ENCODE assay signal across 11 cellular contexts in genomic region chr7:78080811-78081210, GRCh38.
"Had no signal": no experiment of that assay in that cellular context is flagged by ENCODE, and none has a peak within 500 bp of the region (broad histone marks: within the 10 kb centered on the region; RNA-seq: fewer than 3 reads in every experiment).

No MANE protein-coding gene starts in this region.

- H3K27me3 ChIP-seq: stomach, uterus had no signal

- H3K4me3 ChIP-seq: stomach, uterus had no signal

- H3K4me1 ChIP-seq: stomach, uterus had no signal

- H3K36me3 ChIP-seq: stomach, uterus had no signal

- ATAC-seq: left lobe of liver had no signal

- DNase-seq: activated B cell treated with CpG ODN at 0.5 μM for 24 hours; activated CD4-positive, alpha-beta T cell treated with anti-CD3 and anti-CD28 coated beads, Interleukin-2, amount 10 ng/mL, durations not matched to agents 24 days and 14 days; activated naive CD4-positive, alpha-beta T cell; dermis blood vessel endothelial cell; endodermal cell; mammary epithelial cell; stimulated activated CD4-positive, alpha-beta T cell treated with anti-CD3 and anti-CD28 coated beads, Interleukin-4, amount 100 ng/mL, for 4 hours; stomach; T-helper 2 cell; uterus had no signal

- H3K9me3 ChIP-seq: stomach, uterus had no signal

- H3K27ac ChIP-seq: stomach, uterus had no signal
